In genomic region chr12:39572551-39572950, GRCh38 we compare ENCODE assay signal across 17 cellular contexts. TPM values are rescaled to one million over a fixed set of nuclear protein-coding genes. Genes with fewer than 3 reads are reported as not detected.
DNase-seq lines count a peak whose midpoint lies in the region; ATAC-seq and TF ChIP-seq lines count a peak whose summit lies in the region.
"Had no signal": no experiment of that assay in that cellular context is flagged by ENCODE, and none has a peak within 500 bp of the region (broad histone marks: within the 10 kb centered on the region; RNA-seq: fewer than 3 reads in every experiment).

No MANE protein-coding gene starts in this region.

- no peak for ATAC-seq in HG02970 (IDR thresholded peaks at IDR 0.05; ENCODE audit: low FRiP score, unreplicated experiment)
- ATAC-seq: CD8-positive, alpha-beta T cell; GM12878; GM23338; HCT116 had no signal

- H3K36me3 ChIP-seq in H7 (replicated peaks; ENCODE audit: control insufficient read depth, insufficient read depth, low read length), result no peaks in the 10 kb centered on the region
- H3K36me3 ChIP-seq: BLaER1 treated with 17β-estradiol and CSF1 and Interleukin-3, amounts not matched to agents 10 nM and 100 nM had no signal

- TF ChIP-seq CTCF in brain (conservative IDR thresholded peaks at IDR 0.05), result no peak

- H3K4me3 Mint-ChIP-seq in brain, result peak overlapping the region in 1 of 5 experiments; percentile 3
- H3K4me3 Mint-ChIP-seq: B cell; CD8-positive, alpha-beta T cell; GM23338; HFFc6 had no signal

- in situ Hi-C loops in G401 (cut with HindIII; ENCODE audit: low sequenced_read_pairs), result no loop called here

- peak; percentile 25 for DNase-seq in NCI-H2171 treated with DMSO at 0.1 percent for 48 hours (lab: John Stamatoyannopoulos, UW)
- no peak for DNase-seq in NCI-H2171 (lab: John Stamatoyannopoulos, UW)
- peak; percentile 51 for DNase-seq in DMS53 (lab: John Stamatoyannopoulos, UW)
- DNase-seq in G401 (ENCODE audit: low spot score), result peak; percentile 80
- no peak for DNase-seq in H7
- DNase-seq: Calu3; CD8-positive, alpha-beta T cell; DMS79 treated with DMSO at 0.1 percent for 48 hours; HFFc6 had no signal

- peaks cover 38% of the 10 kb centered on the region for H3K36me3 Mint-ChIP-seq in brain

- H3K27me3 Mint-ChIP-seq in brain, result no peaks in the 10 kb centered on the region
- H3K27me3 Mint-ChIP-seq: B cell had no signal

- no peak overlapping the region for H3K4me3 ChIP-seq in H7 (ENCODE audit: insufficient read depth, low read depth, low read length)
- H3K4me3 ChIP-seq: BLaER1 treated with 17β-estradiol and CSF1 and Interleukin-3, amounts not matched to agents 10 nM and 100 nM; GM12878; GM23338 had no signal

- H3K9me3 Mint-ChIP-seq in brain, result peaks cover 10 to 32% (median 24%) of the 10 kb centered on the region in 5 experiments

- H3K27ac Mint-ChIP-seq in brain, result peak overlapping the region in 3 of 5 experiments; percentile 38 to 95 (median 66)
- H3K27ac Mint-ChIP-seq: B cell; CD8-positive, alpha-beta T cell; GM23338; HFFc6 had no signal

- no peaks in the 10 kb centered on the region for H3K27me3 ChIP-seq in H7 (ENCODE audit: control insufficient read depth, insufficient read depth, low read length)
- H3K27me3 ChIP-seq: BLaER1 treated with 17β-estradiol and CSF1 and Interleukin-3, amounts not matched to agents 10 nM and 100 nM had no signal

- H3K4me1 Mint-ChIP-seq in brain, result peaks cover 24% of the 10 kb centered on the region
- H3K4me1 Mint-ChIP-seq: B cell had no signal

RNA-seq across cellular contexts. Expression of gene ABCD2, which starts 47.1 kb away (rescaled TPM):
- not detected in 2 replicates for total RNA-seq in G401 (2014; rRNA removed; shearing (Covaris generic))
- 0.46 TPM for polyA plus RNA-seq in brain (ENCODE audit: insufficient read depth, low read depth, low replicate concordance)
- total RNA-seq in H7 (2014; rRNA removed; shearing (Covaris generic)), result not detected in 2 replicates
- total RNA-seq: A172, Calu3, GM23338, HFFc6 had no signal
- polyA plus RNA-seq: GM23338 had no signal

Comparison
In these comparisons a context has a peak if more than half of its experiments do, and no peak if none do; other contexts are left out.
1. DNase-seq: peak in NCI-H2171 treated with DMSO at 0.1 percent for 48 hours (single experiment), DMS53 (single experiment) and G401 (single experiment); none in NCI-H2171 (single experiment) and H7 (single experiment).